In genomic region chr4:119626943-119627266, GRCh38 we compare ENCODE assay signal across 1 cellular context.
TF ChIP-seq lines count a peak whose summit lies in the region.

No MANE protein-coding gene starts in this region.

TF ChIP-seq in GM23338, 12 proteins besides CTCF, POLR2A, EP300 and RAD21 (continued from another document):
- TF ChIP-seq, protein P1, sequence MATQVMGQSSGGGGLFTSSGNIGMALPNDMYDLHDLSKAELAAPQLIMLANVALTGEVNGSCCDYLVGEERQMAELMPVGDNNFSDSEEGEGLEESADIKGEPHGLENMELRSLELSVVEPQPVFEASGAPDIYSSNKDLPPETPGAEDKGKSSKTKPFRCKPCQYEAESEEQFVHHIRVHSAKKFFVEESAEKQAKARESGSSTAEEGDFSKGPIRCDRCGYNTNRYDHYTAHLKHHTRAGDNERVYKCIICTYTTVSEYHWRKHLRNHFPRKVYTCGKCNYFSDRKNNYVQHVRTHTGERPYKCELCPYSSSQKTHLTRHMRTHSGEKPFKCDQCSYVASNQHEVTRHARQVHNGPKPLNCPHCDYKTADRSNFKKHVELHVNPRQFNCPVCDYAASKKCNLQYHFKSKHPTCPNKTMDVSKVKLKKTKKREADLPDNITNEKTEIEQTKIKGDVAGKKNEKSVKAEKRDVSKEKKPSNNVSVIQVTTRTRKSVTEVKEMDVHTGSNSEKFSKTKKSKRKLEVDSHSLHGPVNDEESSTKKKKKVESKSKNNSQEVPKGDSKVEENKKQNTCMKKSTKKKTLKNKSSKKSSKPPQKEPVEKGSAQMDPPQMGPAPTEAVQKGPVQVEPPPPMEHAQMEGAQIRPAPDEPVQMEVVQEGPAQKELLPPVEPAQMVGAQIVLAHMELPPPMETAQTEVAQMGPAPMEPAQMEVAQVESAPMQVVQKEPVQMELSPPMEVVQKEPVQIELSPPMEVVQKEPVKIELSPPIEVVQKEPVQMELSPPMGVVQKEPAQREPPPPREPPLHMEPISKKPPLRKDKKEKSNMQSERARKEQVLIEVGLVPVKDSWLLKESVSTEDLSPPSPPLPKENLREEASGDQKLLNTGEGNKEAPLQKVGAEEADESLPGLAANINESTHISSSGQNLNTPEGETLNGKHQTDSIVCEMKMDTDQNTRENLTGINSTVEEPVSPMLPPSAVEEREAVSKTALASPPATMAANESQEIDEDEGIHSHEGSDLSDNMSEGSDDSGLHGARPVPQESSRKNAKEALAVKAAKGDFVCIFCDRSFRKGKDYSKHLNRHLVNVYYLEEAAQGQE (IDR thresholded peaks at IDR 0.05; ENCODE audit: unreplicated experiment) = no peak
- TF ChIP-seq POLR2AphosphoS5 (IDR thresholded peaks at IDR 0.05; ENCODE audit: low read depth) (no peak), EZH2 (IDR thresholded peaks at IDR 0.05; ENCODE audit: low read depth, unreplicated experiment) (no peak)
- TF ChIP-seq, protein P2, sequence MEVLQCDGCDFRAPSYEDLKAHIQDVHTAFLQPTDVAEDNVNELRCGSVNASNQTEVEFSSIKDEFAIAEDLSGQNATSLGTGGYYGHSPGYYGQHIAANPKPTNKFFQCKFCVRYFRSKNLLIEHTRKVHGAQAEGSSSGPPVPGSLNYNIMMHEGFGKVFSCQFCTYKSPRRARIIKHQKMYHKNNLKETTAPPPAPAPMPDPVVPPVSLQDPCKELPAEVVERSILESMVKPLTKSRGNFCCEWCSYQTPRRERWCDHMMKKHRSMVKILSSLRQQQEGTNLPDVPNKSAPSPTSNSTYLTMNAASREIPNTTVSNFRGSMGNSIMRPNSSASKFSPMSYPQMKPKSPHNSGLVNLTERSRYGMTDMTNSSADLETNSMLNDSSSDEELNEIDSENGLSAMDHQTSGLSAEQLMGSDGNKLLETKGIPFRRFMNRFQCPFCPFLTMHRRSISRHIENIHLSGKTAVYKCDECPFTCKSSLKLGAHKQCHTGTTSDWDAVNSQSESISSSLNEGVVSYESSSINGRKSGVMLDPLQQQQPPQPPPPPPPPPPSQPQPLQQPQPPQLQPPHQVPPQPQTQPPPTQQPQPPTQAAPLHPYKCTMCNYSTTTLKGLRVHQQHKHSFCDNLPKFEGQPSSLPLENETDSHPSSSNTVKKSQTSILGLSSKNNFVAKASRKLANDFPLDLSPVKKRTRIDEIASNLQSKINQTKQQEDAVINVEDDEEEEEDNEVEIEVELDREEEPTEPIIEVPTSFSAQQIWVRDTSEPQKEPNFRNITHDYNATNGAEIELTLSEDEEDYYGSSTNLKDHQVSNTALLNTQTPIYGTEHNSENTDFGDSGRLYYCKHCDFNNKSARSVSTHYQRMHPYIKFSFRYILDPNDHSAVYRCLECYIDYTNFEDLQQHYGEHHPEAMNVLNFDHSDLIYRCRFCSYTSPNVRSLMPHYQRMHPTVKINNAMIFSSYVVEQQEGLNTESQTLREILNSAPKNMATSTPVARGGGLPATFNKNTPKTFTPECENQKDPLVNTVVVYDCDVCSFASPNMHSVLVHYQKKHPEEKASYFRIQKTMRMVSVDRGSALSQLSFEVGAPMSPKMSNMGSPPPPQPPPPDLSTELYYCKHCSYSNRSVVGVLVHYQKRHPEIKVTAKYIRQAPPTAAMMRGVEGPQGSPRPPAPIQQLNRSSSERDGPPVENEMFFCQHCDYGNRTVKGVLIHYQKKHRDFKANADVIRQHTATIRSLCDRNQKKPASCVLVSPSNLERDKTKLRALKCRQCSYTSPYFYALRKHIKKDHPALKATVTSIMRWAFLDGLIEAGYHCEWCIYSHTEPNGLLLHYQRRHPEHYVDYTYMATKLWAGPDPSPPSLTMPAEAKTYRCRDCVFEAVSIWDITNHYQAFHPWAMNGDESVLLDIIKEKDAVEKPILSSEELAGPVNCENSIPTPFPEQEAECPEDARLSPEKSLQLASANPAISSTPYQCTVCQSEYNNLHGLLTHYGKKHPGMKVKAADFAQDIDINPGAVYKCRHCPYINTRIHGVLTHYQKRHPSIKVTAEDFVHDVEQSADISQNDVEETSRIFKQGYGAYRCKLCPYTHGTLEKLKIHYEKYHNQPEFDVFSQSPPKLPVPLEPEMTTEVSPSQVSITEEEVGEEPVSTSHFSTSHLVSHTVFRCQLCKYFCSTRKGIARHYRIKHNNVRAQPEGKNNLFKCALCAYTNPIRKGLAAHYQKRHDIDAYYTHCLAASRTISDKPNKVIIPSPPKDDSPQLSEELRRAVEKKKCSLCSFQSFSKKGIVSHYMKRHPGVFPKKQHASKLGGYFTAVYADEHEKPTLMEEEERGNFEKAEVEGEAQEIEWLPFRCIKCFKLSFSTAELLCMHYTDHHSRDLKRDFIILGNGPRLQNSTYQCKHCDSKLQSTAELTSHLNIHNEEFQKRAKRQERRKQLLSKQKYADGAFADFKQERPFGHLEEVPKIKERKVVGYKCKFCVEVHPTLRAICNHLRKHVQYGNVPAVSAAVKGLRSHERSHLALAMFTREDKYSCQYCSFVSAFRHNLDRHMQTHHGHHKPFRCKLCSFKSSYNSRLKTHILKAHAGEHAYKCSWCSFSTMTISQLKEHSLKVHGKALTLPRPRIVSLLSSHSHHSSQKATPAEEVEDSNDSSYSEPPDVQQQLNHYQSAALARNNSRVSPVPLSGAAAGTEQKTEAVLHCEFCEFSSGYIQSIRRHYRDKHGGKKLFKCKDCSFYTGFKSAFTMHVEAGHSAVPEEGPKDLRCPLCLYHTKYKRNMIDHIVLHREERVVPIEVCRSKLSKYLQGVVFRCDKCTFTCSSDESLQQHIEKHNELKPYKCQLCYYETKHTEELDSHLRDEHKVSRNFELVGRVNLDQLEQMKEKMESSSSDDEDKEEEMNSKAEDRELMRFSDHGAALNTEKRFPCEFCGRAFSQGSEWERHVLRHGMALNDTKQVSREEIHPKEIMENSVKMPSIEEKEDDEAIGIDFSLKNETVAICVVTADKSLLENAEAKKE (CRISPR knock-in tag; IDR thresholded peaks at IDR 0.05) = no peak
TF ChIP-seq in GM23338: peak in this region for 0.
